ENCODE assay signal across 1 cellular context in genomic region chr12:121632069-121632970, GRCh38.
TF ChIP-seq lines count a peak whose summit lies in the region.

No MANE protein-coding gene starts in this region.

TF ChIP-seq in K562, 482 proteins besides CTCF, POLR2A, EP300 and RAD21:
- TF ChIP-seq U2AF1 (optimal IDR thresholded peaks at IDR 0.05; ENCODE audit: low read depth, low read length) (no peak), HDAC2 (IDR thresholded peaks at IDR 0.05) (no peak), NFIC (IDR thresholded peaks at IDR 0.05) (peak; percentile 83), MEF2D (tag; conservative IDR thresholded peaks at IDR 0.05; ENCODE audit: low read depth) (peak; percentile 56), RBM25 (IDR thresholded peaks at IDR 0.05; ENCODE audit: low read depth, low read length, severe bottlenecking) (peak; percentile 68), MGA (IDR thresholded peaks at IDR 0.05) (no peak), BCOR (IDR thresholded peaks at IDR 0.05) (peak; percentile 29; the same call in 1 of the 2 replicates), IFI16 (CRISPR knock-in tag; IDR thresholded peaks at IDR 0.05) (no peak), ZNF184 (CRISPR knock-in tag; IDR thresholded peaks at IDR 0.05) (no peak), NFIX (CRISPR knock-in tag; IDR thresholded peaks at IDR 0.05; ENCODE audit: low read depth) (0 out of 2 replicates have a peak, but pooled peaks have one; percentile 6), NKRF (IDR thresholded peaks at IDR 0.05; ENCODE audit: borderline replicate concordance) (peak; percentile 19; the same call in 1 of the 2 replicates), FOXJ2 (tag; IDR thresholded peaks at IDR 0.05) (no peak), SAFB2 (IDR thresholded peaks at IDR 0.05; ENCODE audit: borderline replicate concordance, low read depth, low read length, severe bottlenecking) (no peak), MXI1 (IDR thresholded peaks at IDR 0.05; ENCODE audit: low read depth, low read length) (no peak), MEF2A (IDR thresholded peaks at IDR 0.05; ENCODE audit: control insufficient read depth, low read depth, low read length) (peak; percentile 49; the same call in 1 of the 2 replicates), FOXM1 (IDR thresholded peaks at IDR 0.05; ENCODE audit: low read depth) (no peak), FOXM1 (CRISPR knock-in tag; IDR thresholded peaks at IDR 0.05; ENCODE audit: low read depth) (no peak), ZNF41 (CRISPR knock-in tag; conservative IDR thresholded peaks at IDR 0.05) (no peak), ZFP36 (IDR thresholded peaks at IDR 0.05; ENCODE audit: low read depth, low read length, partially characterized antibody) (peak; percentile 53), DPF2 (IDR thresholded peaks at IDR 0.05) (no peak), ZFX (CRISPR knock-in tag; IDR thresholded peaks at IDR 0.05) (peak; percentile 68; the same call in 1 of the 2 replicates), CC2D1A (IDR thresholded peaks at IDR 0.05) (no peak), HMBOX1 (IDR thresholded peaks at IDR 0.05) (0 out of 2 replicates have a peak, but pooled peaks have one; percentile 21)
